In genomic region chr6:152160346-152160745, GRCh38 we compare ENCODE assay signal across 10 cellular contexts.
DNase-seq lines count a peak whose midpoint lies in the region; ATAC-seq, FAIRE-seq and TF ChIP-seq lines count a peak whose summit lies in the region.
"Had no signal": no experiment of that assay in that cellular context is flagged by ENCODE, and none has a peak within 500 bp of the region (broad histone marks: within the 10 kb centered on the region; RNA-seq: fewer than 3 reads in every experiment).

No MANE protein-coding gene starts in this region.

- no peaks in the 10 kb centered on the region for H3K27me3 Mint-ChIP-seq in T-cell

- H3K9me3 Mint-ChIP-seq in T-cell: no peaks in the 10 kb centered on the region

- H3K36me3 Mint-ChIP-seq in T-cell: peaks cover 49% of the 10 kb centered on the region

- no peaks in the 10 kb centered on the region for H3K79me2 ChIP-seq in MM.1S (ENCODE audit: low read length)

- peak; percentile 94 for ATAC-seq in HG02885 (IDR thresholded peaks at IDR 0.05; ENCODE audit: poor library complexity, unreplicated experiment)
- ATAC-seq in T-cell (replicated peaks in 1 of 4): peak in 3 of 4 experiments; percentile 24 to 47 (median 40)
- no peak for ATAC-seq in heart right ventricle

- POLR2A ChIA-PET in T-cell (lab: Charles Lee): interaction anchor here in 1 of 2 donors (0.6 kb wide), 1 partner anchor 53 kb away, joined by 3 read pairs; no protein-coding TSS in a partner anchor

- H3K4me3 Mint-ChIP-seq in T-cell: no peak overlapping the region

- H3K4me2 ChIP-seq in MM.1S (ENCODE audit: low read depth, low read length): no peak overlapping the region

- intact Hi-C loops in heart right ventricle (cut with DNase I): loop anchor here in 1 of 10 donors (10.0 kb wide), 1 partner anchor 114 kb away; no protein-coding TSS in a partner anchor

- H2AFZ ChIP-seq in MM.1S (ENCODE audit: low read length): no peak overlapping the region

- H3K27ac ChIP-seq in MM.1S (ENCODE audit: low read length) (no peak overlapping the region), heart right ventricle (peak overlapping the region in 1 of 10 donors; percentile 2)
- H3K27ac ChIP-seq: epithelial cell of prostate had no signal

- WGBS in heart right ventricle, 2 donors: 81 to 90% methylated on average over 3 of the region's 3 CpGs

- no peaks in the 10 kb centered on the region for H4K20me1 ChIP-seq in MM.1S (ENCODE audit: insufficient read depth, low read length)

- CTCF ChIA-PET in T-cell (lab: Charles Lee): interaction anchor here in 1 of 2 donors (0.9 kb wide), 1 partner anchor 12 kb away, joined by 4 read pairs; no protein-coding TSS in a partner anchor

- H3F3A ChIP-seq in MM.1S (ENCODE audit: insufficient read depth, low read length): no peaks in the 10 kb centered on the region

- FAIRE-seq in GM19239 (lab: Jason Lieb, UNC): no peak

- H3K4me1 ChIP-seq in MM.1S (ENCODE audit: low read length) (no peaks in the 10 kb centered on the region), heart right ventricle (peaks cover 0 to 4% (median 0%) of the 10 kb centered on the region in 9 donors)

- no peaks in the 10 kb centered on the region for H3K9me2 ChIP-seq in MM.1S (replicated peaks; ENCODE audit: insufficient read depth, low read length)

- H3K4me1 Mint-ChIP-seq in T-cell: peaks cover 11 to 25% (median 18%) of the 10 kb centered on the region in 3 donors

- TF ChIP-seq CTCF in GM06990 (IDR thresholded peaks at IDR 0.05; ENCODE audit: insufficient read depth, low read length, poor library complexity, severe bottlenecking) (no peak), MM.1S (IDR thresholded peaks at IDR 0.05; ENCODE audit: low read length) (no peak), heart right ventricle (IDR thresholded peaks at IDR 0.05) (no peak)

- no peaks in the 10 kb centered on the region for H3K9me3 ChIP-seq in MM.1S (replicated peaks; ENCODE audit: insufficient read depth, low read length)
- H3K9me3 ChIP-seq in heart right ventricle: no peaks in the 10 kb centered on the region

- H3K27me3 ChIP-seq in GM06990 (replicated peaks; ENCODE audit: control insufficient read depth, insufficient read depth, low read length) (no peaks in the 10 kb centered on the region), MM.1S (replicated peaks; ENCODE audit: insufficient read depth, low read length) (no peaks in the 10 kb centered on the region), heart right ventricle (no peaks in the 10 kb centered on the region)

- peak; percentile 41 for DNase-seq in GM06990 (ENCODE audit: extremely low read depth, insufficient read length)
- peak; percentile 4 for DNase-seq in GM19239 (ENCODE audit: insufficient read length, low spot score)
- no peak for DNase-seq in T-cell
- DNase-seq in GDM1 (lab: John Stamatoyannopoulos, UW): no peak
- DNase-seq in MM.1S: no peak
- no peak for DNase-seq in GM03348 (ENCODE audit: low spot score)
- no peak for DNase-seq in heart right ventricle
- DNase-seq: stimulated activated CD4-positive, alpha-beta T cell treated with anti-CD3 and anti-CD28 coated beads, Interleukin-12 subunit alpha, Interleukin-12 subunit beta, amount 100 ng/mL, for 4 hours had no signal

- no peak overlapping the region for H3K9ac ChIP-seq in MM.1S (ENCODE audit: low read length)

- H3K4me3 ChIP-seq in GM06990 (replicated peaks; ENCODE audit: low read depth, low read length): no peak overlapping the region
- H3K4me3 ChIP-seq in MM.1S (ENCODE audit: low read length): no peak overlapping the region
- H3K4me3 ChIP-seq in heart right ventricle: no peak overlapping the region

- peak overlapping the region; percentile 52 to 57 for H3K27ac Mint-ChIP-seq in T-cell

- H3K36me3 ChIP-seq in GM06990 (ENCODE audit: control insufficient read depth, insufficient read depth, low read length) (no peaks in the 10 kb centered on the region), MM.1S (replicated peaks; ENCODE audit: insufficient read depth, low read length) (no peaks in the 10 kb centered on the region), heart right ventricle (peaks cover 0 to 98% (median 29%) of the 10 kb centered on the region in 9 donors)

Comparison
In these comparisons a context has a peak if more than half of its experiments do, and no peak if none do; other contexts are left out.
1. DNase-seq: peak in GM06990 (single experiment) and GM19239 (single experiment); none in T-cell (0 of 34), GDM1 (single experiment), MM.1S (single experiment), GM03348 (single experiment) and heart right ventricle (0 of 2).
2. ATAC-seq: peak in HG02885 (single experiment) and T-cell (3 of 4); none in heart right ventricle (0 of 8).